In the genomic region with DNA sequence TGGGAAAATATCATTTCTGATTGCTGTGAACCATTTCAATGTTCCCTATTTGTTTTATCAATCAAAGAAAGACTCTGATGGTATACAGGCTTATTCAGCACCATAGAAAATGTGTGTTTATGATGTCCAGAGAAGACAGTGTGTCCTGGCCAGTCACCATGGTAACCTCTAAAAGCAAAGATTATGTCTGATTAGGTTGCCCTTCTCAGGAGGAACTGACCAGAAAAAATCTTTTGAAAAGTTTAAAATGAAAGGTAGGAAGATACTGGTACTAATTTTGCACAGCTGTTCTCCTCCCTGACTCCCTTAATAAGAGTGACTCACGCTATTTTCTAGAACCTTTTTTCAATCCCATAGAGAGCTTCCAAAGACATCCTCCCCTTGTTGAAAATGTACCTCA, we compare ENCODE assay signal across 17 cellular contexts.
DNase-seq lines count a peak whose midpoint lies in the region; ATAC-seq, FAIRE-seq and TF ChIP-seq lines count a peak whose summit lies in the region.
"Had no signal": no experiment of that assay in that cellular context is flagged by ENCODE, and none has a peak within 500 bp of the region (broad histone marks: within the 10 kb centered on the region; RNA-seq: fewer than 3 reads in every experiment).

No MANE protein-coding gene starts in this region.

- no peaks in the 10 kb centered on the region for H3K9me3 ChIP-seq in MG63
- H3K9me3 ChIP-seq: SK-N-SH had no signal

- peaks cover 6 to 19% (median 17%) of the 10 kb centered on the region in 4 donors for H3K4me1 Mint-ChIP-seq in naive thymus-derived CD8-positive, alpha-beta T cell
- H3K4me1 Mint-ChIP-seq in activated T-cell treated with anti-CD3 and anti-CD28 coated beads, Interleukin-2, amount 50 U/mL, for 72 hours (ENCODE audit: low read depth) = peaks cover 11% of the 10 kb centered on the region

- H3K4me3 ChIP-seq in fibroblast of the aortic adventitia (ENCODE audit: low read depth, low read length) (peak overlapping the region; percentile 43), MG63 (no peak overlapping the region)

- DNase-seq in H54 (ENCODE audit: insufficient read length, low spot score) (no peak), OCI-M1 (lab: John Stamatoyannopoulos, UW) (peak; percentile 22), fibroblast of the aortic adventitia (ENCODE audit: low read depth) (peak; percentile 5), sciatic nerve (ENCODE audit: low spot score) (no peak), MG63 (no peak), NCI-H2196 treated with DMSO at 0.1 percent for 48 hours (lab: John Stamatoyannopoulos, UW; ENCODE audit: unreplicated experiment) (no peak)
- no peak for DNase-seq in naive thymus-derived CD8-positive, alpha-beta T cell
- no peak for DNase-seq in activated T-cell treated with anti-CD3 and anti-CD28 coated beads, Interleukin-2, amount 50 U/mL, for 72 hours
- DNase-seq: activated CD4-positive, alpha-beta T cell treated with anti-CD3 and anti-CD28 coated beads for 4 hours; activated CD8-positive, alpha-beta memory T cell treated with anti-CD3 and anti-CD28 coated beads, Interleukin-2, amount 50 U/mL, for 48 hours; activated naive CD4-positive, alpha-beta T cell treated with anti-CD3 and anti-CD28 coated beads, Interleukin-2, amount 10 ng/mL, durations not matched to agents 7 days and 5 days; mesendoderm; NCI-H1417; NCI-H446 treated with DMSO at 0.1 percent for 48 hours; PC-3; SK-N-SH; stimulated activated naive CD8-positive, alpha-beta T cell treated with anti-CD3 and anti-CD28 coated beads, Interleukin-15, amount 100 ng/mL, for 72 hours had no signal

- no peaks in the 10 kb centered on the region for H3K36me3 Mint-ChIP-seq in naive thymus-derived CD8-positive, alpha-beta T cell
- H3K36me3 Mint-ChIP-seq in activated T-cell treated with anti-CD3 and anti-CD28 coated beads, Interleukin-2, amount 50 U/mL, for 72 hours (ENCODE audit: insufficient read depth in 2 of 2) = no peaks in the 10 kb centered on the region
- H3K36me3 Mint-ChIP-seq: activated naive CD4-positive, alpha-beta T cell treated with anti-CD3 and anti-CD28 coated beads, Interleukin-2, amount 10 ng/mL, durations not matched to agents 7 days and 5 days had no signal

- POLR2A ChIA-PET in naive thymus-derived CD8-positive, alpha-beta T cell (lab: Charles Lee) = interaction anchor here (1.2 kb wide), 1 partner anchor 571 kb away, joined by 4 read pairs; a partner anchor contains a TSS

- intact Hi-C loops in sciatic nerve (cut with DNase I) = no loop called here

- no peak overlapping the region for H3K4me3 Mint-ChIP-seq in naive thymus-derived CD8-positive, alpha-beta T cell
- no peak overlapping the region for H3K4me3 Mint-ChIP-seq in activated T-cell treated with anti-CD3 and anti-CD28 coated beads, Interleukin-2, amount 50 U/mL, for 72 hours
- H3K4me3 Mint-ChIP-seq: activated naive CD4-positive, alpha-beta T cell treated with anti-CD3 and anti-CD28 coated beads, Interleukin-2, amount 10 ng/mL, durations not matched to agents 7 days and 5 days; stimulated activated naive CD8-positive, alpha-beta T cell treated with anti-CD3 and anti-CD28 coated beads, Interleukin-15, amount 100 ng/mL, for 72 hours had no signal

- peaks cover 0 to 3% (median 0%) of the 10 kb centered on the region in 5 donors for H3K27me3 Mint-ChIP-seq in naive thymus-derived CD8-positive, alpha-beta T cell
- H3K27me3 Mint-ChIP-seq in activated T-cell treated with anti-CD3 and anti-CD28 coated beads, Interleukin-2, amount 50 U/mL, for 72 hours (ENCODE audit: low read depth) = no peaks in the 10 kb centered on the region
- H3K27me3 Mint-ChIP-seq: activated naive CD4-positive, alpha-beta T cell treated with anti-CD3 and anti-CD28 coated beads, Interleukin-2, amount 10 ng/mL, durations not matched to agents 7 days and 5 days; stimulated activated naive CD8-positive, alpha-beta T cell treated with anti-CD3 and anti-CD28 coated beads, Interleukin-15, amount 100 ng/mL, for 72 hours had no signal

- FAIRE-seq in H54 (lab: Jason Lieb, UNC) = peak; percentile 78

- no peaks in the 10 kb centered on the region for H3K9me3 Mint-ChIP-seq in naive thymus-derived CD8-positive, alpha-beta T cell
- H3K9me3 Mint-ChIP-seq in activated T-cell treated with anti-CD3 and anti-CD28 coated beads, Interleukin-2, amount 50 U/mL, for 72 hours = no peaks in the 10 kb centered on the region
- H3K9me3 Mint-ChIP-seq: activated naive CD4-positive, alpha-beta T cell treated with anti-CD3 and anti-CD28 coated beads, Interleukin-2, amount 10 ng/mL, durations not matched to agents 7 days and 5 days; stimulated activated naive CD8-positive, alpha-beta T cell treated with anti-CD3 and anti-CD28 coated beads, Interleukin-15, amount 100 ng/mL, for 72 hours had no signal

- no peak for TF ChIP-seq POLR2A in H54 (IDR thresholded peaks at IDR 0.05; ENCODE audit: low read depth, low read length)

- no peak for TF ChIP-seq CTCF in fibroblast of the aortic adventitia (IDR thresholded peaks at IDR 0.05; ENCODE audit: insufficient read depth, low read length)

- no peaks in the 10 kb centered on the region for H3K27me3 ChIP-seq in MG63

- H3K27ac Mint-ChIP-seq in naive thymus-derived CD8-positive, alpha-beta T cell = no peak overlapping the region
- no peak overlapping the region for H3K27ac Mint-ChIP-seq in activated T-cell treated with anti-CD3 and anti-CD28 coated beads, Interleukin-2, amount 50 U/mL, for 72 hours
- H3K27ac Mint-ChIP-seq: activated naive CD4-positive, alpha-beta T cell treated with anti-CD3 and anti-CD28 coated beads, Interleukin-2, amount 10 ng/mL, durations not matched to agents 7 days and 5 days; stimulated activated naive CD8-positive, alpha-beta T cell treated with anti-CD3 and anti-CD28 coated beads, Interleukin-15, amount 100 ng/mL, for 72 hours had no signal

- peak; percentile 24 for ATAC-seq in sciatic nerve
- ATAC-seq in naive thymus-derived CD8-positive, alpha-beta T cell = no peak
- no peak for ATAC-seq in activated T-cell treated with anti-CD3 and anti-CD28 coated beads, Interleukin-2, amount 50 U/mL, for 72 hours (replicated peaks in 1 of 2)
- ATAC-seq: PC-3; stimulated activated naive CD8-positive, alpha-beta T cell treated with anti-CD3 and anti-CD28 coated beads, Interleukin-15, amount 100 ng/mL, for 72 hours had no signal

- no peaks in the 10 kb centered on the region for H3K36me3 ChIP-seq in MG63

Comparison
In these comparisons a context has a peak if more than half of its experiments do, and no peak if none do; other contexts are left out.
1. DNase-seq: peak in OCI-M1 (single experiment) and fibroblast of the aortic adventitia (single experiment); none in H54 (single experiment), sciatic nerve (single experiment), MG63 (single experiment), naive thymus-derived CD8-positive, alpha-beta T cell (0 of 10), activated T-cell treated with anti-CD3 and anti-CD28 coated beads, Interleukin-2, amount 50 U/mL, for 72 hours (0 of 2) and NCI-H2196 treated with DMSO at 0.1 percent for 48 hours (single experiment).